In the genomic region with DNA sequence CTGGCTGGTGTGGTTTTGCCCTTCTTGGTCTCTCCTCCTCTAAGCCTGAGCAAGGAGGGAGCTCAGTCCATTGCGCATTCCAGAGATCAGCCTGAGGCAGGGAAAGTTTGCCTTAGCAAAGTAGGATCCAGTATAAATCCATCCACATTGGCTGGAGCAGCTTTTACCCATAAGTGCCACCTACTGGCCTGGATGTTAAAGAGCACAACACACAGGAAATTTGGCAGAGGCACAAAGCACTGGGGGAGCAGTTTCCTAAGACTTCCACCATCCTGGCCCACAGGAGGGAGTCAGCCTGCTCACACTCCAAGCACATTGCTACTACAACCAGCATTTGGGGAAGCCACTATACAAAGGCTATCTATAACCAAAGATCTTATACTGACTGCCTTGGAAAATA, we compare ENCODE assay signal across 11 cellular contexts.
DNase-seq lines count a peak whose midpoint lies in the region; ATAC-seq, FAIRE-seq and TF ChIP-seq lines count a peak whose summit lies in the region.
"Had no signal": no experiment of that assay in that cellular context is flagged by ENCODE, and none has a peak within 500 bp of the region (broad histone marks: within the 10 kb centered on the region; RNA-seq: fewer than 3 reads in every experiment).

No MANE protein-coding gene starts in this region.

- no peak overlapping the region for H3K27ac Mint-ChIP-seq in astrocyte (ENCODE audit: unreplicated experiment)
- H3K27ac Mint-ChIP-seq in effector memory CD8-positive, alpha-beta T cell: no peak overlapping the region

- H3K27ac ChIP-seq in astrocyte (ENCODE audit: low read depth, low read length) (no peak overlapping the region), liver (ENCODE audit: low read depth in 1 of 2, low read length in 2 of 2) (no peak overlapping the region)
- H3K27ac ChIP-seq: adrenal gland had no signal

- H3K4me3 Mint-ChIP-seq in astrocyte (ENCODE audit: unreplicated experiment): no peak overlapping the region
- no peak overlapping the region for H3K4me3 Mint-ChIP-seq in effector memory CD8-positive, alpha-beta T cell

- TF ChIP-seq CTCF in GM12872 (IDR thresholded peaks at IDR 0.05; ENCODE audit: insufficient read depth, low read depth, low read length) (peak; percentile 50), astrocyte (IDR thresholded peaks at IDR 0.05; ENCODE audit: insufficient read depth, low read depth, low read length) (peak; percentile 18), liver (IDR thresholded peaks at IDR 0.05; ENCODE audit: low read depth, low read length, missing input control) (peak; percentile 11)

- H3K9me3 ChIP-seq in astrocyte (ENCODE audit: insufficient read depth, low read depth, low read length) (no peaks in the 10 kb centered on the region), liver (ENCODE audit: control insufficient read depth in 4 of 4, low read length in 3 of 4) (no peaks in the 10 kb centered on the region)
- H3K9me3 ChIP-seq: adrenal gland had no signal

- H3K79me2 ChIP-seq in astrocyte (ENCODE audit: insufficient read depth, low read length): no peaks in the 10 kb centered on the region

- TF ChIP-seq RAD21 in liver (IDR thresholded peaks at IDR 0.05): peak; percentile 43 to 77

- no peaks in the 10 kb centered on the region for H3K27me3 Mint-ChIP-seq in astrocyte (ENCODE audit: low read depth, unreplicated experiment)
- H3K27me3 Mint-ChIP-seq in effector memory CD8-positive, alpha-beta T cell: no peaks in the 10 kb centered on the region

- no peaks in the 10 kb centered on the region for H4K20me1 ChIP-seq in astrocyte (ENCODE audit: insufficient read depth, low read length)

- WGBS in liver: 94% methylated on average over 1 of the region's 1 CpG

- no peak overlapping the region for H2AFZ ChIP-seq in astrocyte (ENCODE audit: low read depth, low read length)

- FAIRE-seq in astrocyte (lab: Jason Lieb, UNC): no peak
- FAIRE-seq: GM12891, TTC549 had no signal

- H3K36me3 Mint-ChIP-seq in astrocyte (ENCODE audit: low read depth, unreplicated experiment): no peaks in the 10 kb centered on the region
- H3K36me3 Mint-ChIP-seq in effector memory CD8-positive, alpha-beta T cell (ENCODE audit: insufficient read depth): no peaks in the 10 kb centered on the region

- ATAC-seq in GM18498 (IDR thresholded peaks at IDR 0.05; ENCODE audit: unreplicated experiment) (no peak), HG02870 (IDR thresholded peaks at IDR 0.05; ENCODE audit: unreplicated experiment) (no peak)
- no peak for ATAC-seq in effector memory CD8-positive, alpha-beta T cell (replicated peaks)

- H3K27me3 ChIP-seq in astrocyte (ENCODE audit: insufficient read depth, low read length): no peaks in the 10 kb centered on the region
- no peaks in the 10 kb centered on the region for H3K27me3 ChIP-seq in liver (ENCODE audit: control insufficient read depth in 4 of 4, insufficient read depth in 4 of 4, low read length in 3 of 4)
- H3K27me3 ChIP-seq: adrenal gland had no signal

- no peaks in the 10 kb centered on the region for H3K4me1 ChIP-seq in astrocyte (ENCODE audit: insufficient read depth, low read length)
- H3K4me1 ChIP-seq in liver (ENCODE audit: control insufficient read depth in 4 of 4, insufficient read depth in 4 of 4, low read length in 3 of 4): no peaks in the 10 kb centered on the region
- H3K4me1 ChIP-seq: adrenal gland had no signal

- no peaks in the 10 kb centered on the region for H3K36me3 ChIP-seq in astrocyte (ENCODE audit: insufficient read depth, low read length)
- H3K36me3 ChIP-seq in liver (ENCODE audit: control insufficient read depth in 4 of 4, insufficient read depth in 3 of 4, low read depth in 1 of 4, low read length in 3 of 4): no peaks in the 10 kb centered on the region
- H3K36me3 ChIP-seq: adrenal gland had no signal

- H3K9ac ChIP-seq in astrocyte (ENCODE audit: low read length): no peak overlapping the region
- H3K9ac ChIP-seq in liver (ENCODE audit: low read depth in 1 of 2, low read length in 2 of 2): no peak overlapping the region

- H3K4me1 Mint-ChIP-seq in astrocyte (ENCODE audit: low read depth, unreplicated experiment): no peaks in the 10 kb centered on the region
- H3K4me1 Mint-ChIP-seq in effector memory CD8-positive, alpha-beta T cell (ENCODE audit: low read depth in 2 of 2): no peaks in the 10 kb centered on the region

- no peak overlapping the region for H3K4me3 ChIP-seq in Jurkat, Clone E6-1 (ENCODE audit: low read length)
- H3K4me3 ChIP-seq in astrocyte (ENCODE audit: insufficient read depth, low read depth, low read length): no peak overlapping the region
- H3K4me3 ChIP-seq in liver (ENCODE audit: low read depth in 1 of 3, low read length in 3 of 3): no peak overlapping the region
- H3K4me3 ChIP-seq: adrenal gland had no signal

- H3K4me2 ChIP-seq in astrocyte (ENCODE audit: low read length): no peak overlapping the region

- H3K9me3 Mint-ChIP-seq in astrocyte (ENCODE audit: unreplicated experiment): no peaks in the 10 kb centered on the region
- H3K9me3 Mint-ChIP-seq in effector memory CD8-positive, alpha-beta T cell: peaks cover 2 to 13% of the 10 kb centered on the region in 2 donors

- peak; percentile 30 for DNase-seq in Jurkat, Clone E6-1 (ENCODE audit: low read depth, low spot score)
- DNase-seq in astrocyte (ENCODE audit: low read depth): no peak
- no peak for DNase-seq in effector memory CD8-positive, alpha-beta T cell
- DNase-seq: NCI-H1436 had no signal

TF ChIP-seq in liver, 16 proteins besides CTCF, POLR2A, EP300 and RAD21:
- TF ChIP-seq JUND (IDR thresholded peaks at IDR 0.05) (no peak), FOXA2 (IDR thresholded peaks at IDR 0.05) (no peak), RXRA (IDR thresholded peaks at IDR 0.05) (no peak)
- TF ChIP-seq, protein P1, sequence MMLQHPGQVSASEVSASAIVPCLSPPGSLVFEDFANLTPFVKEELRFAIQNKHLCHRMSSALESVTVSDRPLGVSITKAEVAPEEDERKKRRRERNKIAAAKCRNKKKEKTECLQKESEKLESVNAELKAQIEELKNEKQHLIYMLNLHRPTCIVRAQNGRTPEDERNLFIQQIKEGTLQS (IDR thresholded peaks at IDR 0.05): no peak
- TF ChIP-seq, protein P2, sequence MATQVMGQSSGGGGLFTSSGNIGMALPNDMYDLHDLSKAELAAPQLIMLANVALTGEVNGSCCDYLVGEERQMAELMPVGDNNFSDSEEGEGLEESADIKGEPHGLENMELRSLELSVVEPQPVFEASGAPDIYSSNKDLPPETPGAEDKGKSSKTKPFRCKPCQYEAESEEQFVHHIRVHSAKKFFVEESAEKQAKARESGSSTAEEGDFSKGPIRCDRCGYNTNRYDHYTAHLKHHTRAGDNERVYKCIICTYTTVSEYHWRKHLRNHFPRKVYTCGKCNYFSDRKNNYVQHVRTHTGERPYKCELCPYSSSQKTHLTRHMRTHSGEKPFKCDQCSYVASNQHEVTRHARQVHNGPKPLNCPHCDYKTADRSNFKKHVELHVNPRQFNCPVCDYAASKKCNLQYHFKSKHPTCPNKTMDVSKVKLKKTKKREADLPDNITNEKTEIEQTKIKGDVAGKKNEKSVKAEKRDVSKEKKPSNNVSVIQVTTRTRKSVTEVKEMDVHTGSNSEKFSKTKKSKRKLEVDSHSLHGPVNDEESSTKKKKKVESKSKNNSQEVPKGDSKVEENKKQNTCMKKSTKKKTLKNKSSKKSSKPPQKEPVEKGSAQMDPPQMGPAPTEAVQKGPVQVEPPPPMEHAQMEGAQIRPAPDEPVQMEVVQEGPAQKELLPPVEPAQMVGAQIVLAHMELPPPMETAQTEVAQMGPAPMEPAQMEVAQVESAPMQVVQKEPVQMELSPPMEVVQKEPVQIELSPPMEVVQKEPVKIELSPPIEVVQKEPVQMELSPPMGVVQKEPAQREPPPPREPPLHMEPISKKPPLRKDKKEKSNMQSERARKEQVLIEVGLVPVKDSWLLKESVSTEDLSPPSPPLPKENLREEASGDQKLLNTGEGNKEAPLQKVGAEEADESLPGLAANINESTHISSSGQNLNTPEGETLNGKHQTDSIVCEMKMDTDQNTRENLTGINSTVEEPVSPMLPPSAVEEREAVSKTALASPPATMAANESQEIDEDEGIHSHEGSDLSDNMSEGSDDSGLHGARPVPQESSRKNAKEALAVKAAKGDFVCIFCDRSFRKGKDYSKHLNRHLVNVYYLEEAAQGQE (IDR thresholded peaks at IDR 0.05): no peak
